1 cellular context compared by ENCODE assay signal in genomic region chr20:58328836-58329235, GRCh38.
TF ChIP-seq lines count a peak whose summit lies in the region.

No MANE protein-coding gene starts in this region.

TF ChIP-seq in GM23338, 12 proteins besides CTCF, POLR2A, EP300 and RAD21 (continued from another document):
- no peak for TF ChIP-seq ZNF462 (CRISPR knock-in tag; IDR thresholded peaks at IDR 0.05)
- no peak for TF ChIP-seq STAT1 (IDR thresholded peaks at IDR 0.05; ENCODE audit: unreplicated experiment)
- TF ChIP-seq ZNF331 (CRISPR knock-in tag; IDR thresholded peaks at IDR 0.05; ENCODE audit: low read depth): no peak
- no peak for TF ChIP-seq ZNF114 (CRISPR knock-in tag; IDR thresholded peaks at IDR 0.05)
- TF ChIP-seq REST (IDR thresholded peaks at IDR 0.05; ENCODE audit: unreplicated experiment): no peak
- TF ChIP-seq ETS1 (IDR thresholded peaks at IDR 0.05): no peak
- TF ChIP-seq EZH2phosphoT487 (IDR thresholded peaks at IDR 0.05; ENCODE audit: unreplicated experiment): no peak
